ENCODE assay signal across 8 cellular contexts in genomic region chr7:108525985-108526767, GRCh38. TPM values are rescaled to one million over a fixed set of nuclear protein-coding genes. Genes with fewer than 3 reads are reported as not detected.
DNase-seq lines count a peak whose midpoint lies in the region; ATAC-seq, FAIRE-seq and TF ChIP-seq lines count a peak whose summit lies in the region.

TSS of gene PNPLA8 (minus strand) at chr7:108526135. CDS start at chr7:108515491, 10,644 bp downstream.

- H3K27ac ChIP-seq in ascending aorta = peak within 1 kb of the TSS; percentile 98 to 99
- peak within 1 kb of the TSS; percentile 99 to 100 for H3K27ac ChIP-seq in right atrium auricular region
- H3K27ac ChIP-seq in psoas muscle = peak within 1 kb of the TSS; percentile 98

- no peaks in the 10 kb centered on the region for H3K9me3 Mint-ChIP-seq in T-helper 2 cell treated with Interferon-gamma antibody and Interleukin-4, amounts not matched to agents 5 μg/mL and 100 μg/mL, for 36 hours

- H3K4me1 ChIP-seq in ascending aorta (peaks cover 0 to 15% of the 10 kb centered on the region in 2 donors), right atrium auricular region (peaks cover 0 to 27% of the 10 kb centered on the region in 2 donors), psoas muscle (peaks cover 31% of the 10 kb centered on the region)

- H3K4me3 Mint-ChIP-seq in T-helper 2 cell treated with Interferon-gamma antibody and Interleukin-4, amounts not matched to agents 5 μg/mL and 100 μg/mL, for 36 hours = peak within 1 kb of the TSS; percentile 96

- H3K27me3 ChIP-seq in ascending aorta (no peaks in the 10 kb centered on the region), right atrium auricular region (no peaks in the 10 kb centered on the region), psoas muscle (ENCODE audit: insufficient read depth in 3 of 3, low read length in 2 of 3) (no peaks in the 10 kb centered on the region)

- H3K36me3 Mint-ChIP-seq in T-helper 2 cell treated with Interferon-gamma antibody and Interleukin-4, amounts not matched to agents 5 μg/mL and 100 μg/mL, for 36 hours (ENCODE audit: low read depth) = peaks cover 5% of the 10 kb centered on the region

- DNase-seq in NCI-H1930 (lab: John Stamatoyannopoulos, UW) (peak; percentile 100), ascending aorta (ENCODE audit: low spot score in 2 of 2) (peak; percentile 99 to 100), right atrium auricular region (ENCODE audit: low spot score) (peak; percentile 100), psoas muscle (peak; percentile 100), urothelium cell line (ENCODE audit: low spot score) (peak; percentile 99)
- peak; percentile 100 for DNase-seq in T-helper 2 cell treated with Interferon-gamma antibody and Interleukin-4, amounts not matched to agents 5 μg/mL and 100 μg/mL, for 36 hours (ENCODE audit: low spot score)

- no peaks in the 10 kb centered on the region for H3K36me3 ChIP-seq in ascending aorta
- peaks cover 2% of the 10 kb centered on the region for H3K36me3 ChIP-seq in right atrium auricular region
- peaks cover 2 to 4% of the 10 kb centered on the region in 2 donors for H3K36me3 ChIP-seq in psoas muscle (ENCODE audit: insufficient read depth in 1 of 2, low read depth in 1 of 2)

- peak; percentile 99 for FAIRE-seq in urothelium cell line (lab: Jason Lieb, UNC)

- TF ChIP-seq CTCF in ascending aorta (IDR thresholded peaks at IDR 0.05) = peak in 1 of 3 experiments; percentile 11
- no peak for TF ChIP-seq CTCF in right atrium auricular region (IDR thresholded peaks at IDR 0.05)
- peak; percentile 20 for TF ChIP-seq CTCF in psoas muscle (IDR thresholded peaks at IDR 0.05)

- WGBS in psoas muscle, 3 donors = 0 to 1% (median 1%) methylated on average over 48 to 64 of the region's 64 CpGs

- H3K27ac Mint-ChIP-seq in T-helper 2 cell treated with Interferon-gamma antibody and Interleukin-4, amounts not matched to agents 5 μg/mL and 100 μg/mL, for 36 hours = peak within 1 kb of the TSS; percentile 100

- H3K9me3 ChIP-seq in ascending aorta = no peaks in the 10 kb centered on the region
- H3K9me3 ChIP-seq in right atrium auricular region = no peaks in the 10 kb centered on the region
- H3K9me3 ChIP-seq in psoas muscle = no peaks in the 10 kb centered on the region

- peak; percentile 93 for ATAC-seq in GM18502 (IDR thresholded peaks at IDR 0.05; ENCODE audit: poor library complexity, unreplicated experiment)
- ATAC-seq in HG02970 (IDR thresholded peaks at IDR 0.05; ENCODE audit: low FRiP score, unreplicated experiment) = peak; percentile 97
- peak; percentile 91 to 96 (median 94) for ATAC-seq in psoas muscle

- H3K4me1 Mint-ChIP-seq in T-helper 2 cell treated with Interferon-gamma antibody and Interleukin-4, amounts not matched to agents 5 μg/mL and 100 μg/mL, for 36 hours (ENCODE audit: low read depth) = peaks cover 26% of the 10 kb centered on the region

- peak within 1 kb of the TSS; percentile 68 to 88 for H3K4me3 ChIP-seq in ascending aorta
- peak within 1 kb of the TSS; percentile 72 to 86 for H3K4me3 ChIP-seq in right atrium auricular region
- H3K4me3 ChIP-seq in psoas muscle = peak within 1 kb of the TSS; percentile 70

- intact Hi-C loops in ascending aorta (cut with DNase I) (loop anchor here (1.0 to 5.0 kb wide), 4 partner anchors 43 to 1357 kb away; partner anchors contain the start of genes DLD, DNAJB9, HBP1 and THAP5), psoas muscle (cut with DNase I) (loop anchor here (1.0 to 2.0 kb wide), 2 partner anchors 43 kb away; partner anchors contain the start of genes DNAJB9 (in 2 of the 2) and THAP5 (in 2 of the 2))

- no peaks in the 10 kb centered on the region for H3K27me3 Mint-ChIP-seq in T-helper 2 cell treated with Interferon-gamma antibody and Interleukin-4, amounts not matched to agents 5 μg/mL and 100 μg/mL, for 36 hours (ENCODE audit: low read depth)

RNA-seq across cellular contexts. Expression of gene PNPLA8, which starts in this region (rescaled TPM):
- total RNA-seq in ascending aorta = 4.4 TPM
- 10 to 100 TPM; 25.9 to 33.1 TPM for total RNA-seq in right atrium auricular region
- total RNA-seq in psoas muscle = 100 to 1,000 TPM in 1 of 4 donors, 10 to 100 TPM in 3; 30.3 to 103 (median 58.9) TPM
- 10 to 100 TPM; 60.1 to 94.0 (median 65.6) TPM for polyA plus RNA-seq in psoas muscle

Comparison
In these comparisons a context has a peak if more than half of its experiments do, and no peak if none do; other contexts are left out.
1. Peak in every context shown above with its lines: DNase-seq, ATAC-seq, H3K4me3 ChIP-seq and H3K27ac ChIP-seq.